ENCODE assay signal across 23 cellular contexts in the genomic region with DNA sequence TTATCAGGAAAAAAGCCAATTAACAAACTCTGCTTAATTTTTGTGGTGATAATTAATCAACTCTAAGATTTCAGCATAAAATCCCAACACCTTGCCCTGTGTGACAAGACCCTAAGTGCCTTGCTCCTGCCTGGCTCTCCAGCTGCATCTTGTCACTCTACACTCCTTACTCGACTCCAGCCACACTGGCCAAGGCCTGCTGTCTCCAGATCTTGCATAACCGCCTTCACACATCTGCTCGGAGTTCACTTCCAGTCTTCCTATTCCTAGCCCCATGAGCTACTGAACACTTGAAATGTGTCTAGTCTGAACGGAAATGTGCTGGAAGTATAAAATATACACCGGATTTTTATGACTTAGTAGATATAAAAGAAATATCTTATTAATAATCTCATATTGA.
DNase-seq lines count a peak whose midpoint lies in the region; ATAC-seq and TF ChIP-seq lines count a peak whose summit lies in the region.
"Had no signal": no experiment of that assay in that cellular context is flagged by ENCODE, and none has a peak within 500 bp of the region (broad histone marks: within the 10 kb centered on the region; RNA-seq: fewer than 3 reads in every experiment).

No MANE protein-coding gene starts in this region.

- no peak overlapping the region for H3K4ac ChIP-seq in IMR-90 (ENCODE audit: low read depth, low read length)

- H3K9me3 Mint-ChIP-seq in brain (peaks cover 0 to 4% (median 3%) of the 10 kb centered on the region in 5 experiments), WTC11 (peaks cover 14% of the 10 kb centered on the region)
- H3K9me3 Mint-ChIP-seq in CD8-positive, alpha-beta T cell: no peaks in the 10 kb centered on the region

- H3K9me3 ChIP-seq in IMR-90 (ENCODE audit: control insufficient read depth, insufficient read depth, low read length) (no peaks in the 10 kb centered on the region), gastrocnemius medialis (no peaks in the 10 kb centered on the region)
- no peaks in the 10 kb centered on the region for H3K9me3 ChIP-seq in CD8-positive, alpha-beta T cell (ENCODE audit: low read length)
- H3K9me3 ChIP-seq: body of pancreas, pancreas, Peyer's patch had no signal

- H3K4me1 Mint-ChIP-seq in brain: peaks cover 37% of the 10 kb centered on the region
- H3K4me1 Mint-ChIP-seq in CD8-positive, alpha-beta T cell (ENCODE audit: low read depth): peaks cover 34% of the 10 kb centered on the region
- peaks cover 38% of the 10 kb centered on the region for H3K4me1 Mint-ChIP-seq in WTC11

- H3K36me3 ChIP-seq in IMR-90 (ENCODE audit: control insufficient read depth, insufficient read depth, low read length) (peaks cover 12% of the 10 kb centered on the region), gastrocnemius medialis (peaks cover 0 to 23% of the 10 kb centered on the region in 2 donors)
- peaks cover 16% of the 10 kb centered on the region for H3K36me3 ChIP-seq in CD8-positive, alpha-beta T cell (ENCODE audit: insufficient read depth, low read length)

- in situ Hi-C loops in IMR-90 (cut with MboI; ENCODE audit: low sequenced_read_pairs) (loop anchor here (25.0 kb wide), 1 partner anchor 1397 kb away; no protein-coding TSS in a partner anchor), gastrocnemius medialis (cut with MboI; ENCODE audit: low sequenced_read_pairs in 4 of 4) (loop anchor here in 2 of 4 donors (25.0 kb wide), 4 partner anchors 578 to 1422 kb away; partner anchors contain the start of genes APC (in 1 of the 2), SLC25A46 (in 1 of the 2) and TMEM232 (in 1 of the 2))

- H3K4me1 ChIP-seq in IMR-90 (ENCODE audit: control insufficient read depth, insufficient read depth, low read length): no peaks in the 10 kb centered on the region; the same call in 1 of the 2 replicates
- H3K4me1 ChIP-seq in gastrocnemius medialis: peaks cover 14 to 23% of the 10 kb centered on the region in 2 donors
- peaks cover 20% of the 10 kb centered on the region for H3K4me1 ChIP-seq in CD8-positive, alpha-beta T cell (ENCODE audit: insufficient read depth, low read length)

- TF ChIP-seq POLR2A in IMR-90 (IDR thresholded peaks at IDR 0.05; ENCODE audit: low read depth, low read length): no peak
- no peak for TF ChIP-seq POLR2A in gastrocnemius medialis (IDR thresholded peaks at IDR 0.05)

- no TSS peak for BruUV-seq in IMR-90 (replicated peaks; lab: Mats Ljungman, UMichigan)

- no peak overlapping the region for H3K14ac ChIP-seq in IMR-90 (replicated peaks; ENCODE audit: low read depth, low read length)

- no peak for ATAC-seq in IMR-90 (ENCODE audit: low read depth)
- ATAC-seq in left ventricle myocardium superior: peak; percentile 75
- peak; percentile 29 to 37 for ATAC-seq in gastrocnemius medialis
- no peak for ATAC-seq in CD8-positive, alpha-beta T cell
- no peak for ATAC-seq in WTC11
- ATAC-seq: body of pancreas had no signal

- no peak overlapping the region for H3K23ac ChIP-seq in IMR-90 (ENCODE audit: low read depth, low read length)

- H3K27me3 ChIP-seq in IMR-90 (ENCODE audit: control insufficient read depth, insufficient read depth, low read length) (no peaks in the 10 kb centered on the region), gastrocnemius medialis (no peaks in the 10 kb centered on the region)
- no peaks in the 10 kb centered on the region for H3K27me3 ChIP-seq in CD8-positive, alpha-beta T cell (ENCODE audit: insufficient read depth, low read length)
- H3K27me3 ChIP-seq: body of pancreas, dorsolateral prefrontal cortex, pancreas, Peyer's patch had no signal

- no peak overlapping the region for H2BK20ac ChIP-seq in IMR-90 (ENCODE audit: low read depth, low read length)

- H3K4me3 Mint-ChIP-seq in brain (peak overlapping the region in 3 of 5 experiments; percentile 11 to 37 (median 14)), WTC11 (no peak overlapping the region)
- no peak overlapping the region for H3K4me3 Mint-ChIP-seq in CD8-positive, alpha-beta T cell

- no CpG with 5 or more reads among the region's 5 CpGs for WGBS in IMR-90 (ENCODE audit: extremely low coverage in 2 of 2, insufficient read length in 1 of 2), 2 experiments

- no peak overlapping the region for H3K18ac ChIP-seq in IMR-90 (ENCODE audit: low read depth, low read length)

- CTCF ChIA-PET in IMR-90 (lab: Yijun Ruan, JAX): no interaction called here
- CTCF ChIA-PET in CD8-positive, alpha-beta T cell (lab: Charles Lee): interaction anchor here (0.5 to 0.9 kb wide), 3 partner anchors 9 to 837 kb away, joined by 3 read pairs; no protein-coding TSS in a partner anchor
- CTCF ChIA-PET in WTC11 (lab: Charles Lee): interaction anchor here (0.6 to 2.3 kb wide), 3 partner anchors 261 to 613 kb away, joined by 3 to 6 read pairs (median 3); no protein-coding TSS in a partner anchor

- no peak overlapping the region for H2BK15ac ChIP-seq in IMR-90 (ENCODE audit: low read depth, low read length)

- H2BK5ac ChIP-seq in IMR-90 (ENCODE audit: low read depth, low read length, poor library complexity, severe bottlenecking): no peak overlapping the region

- no peak overlapping the region for H2BK120ac ChIP-seq in IMR-90 (ENCODE audit: low read depth, low read length)

- H3K27ac ChIP-seq in IMR-90 (ENCODE audit: insufficient read depth, low read length) (no peak overlapping the region), gastrocnemius medialis (peak overlapping the region in 2 of 4 donors; percentile 91 to 93)
- no peak overlapping the region for H3K27ac ChIP-seq in CD8-positive, alpha-beta T cell (ENCODE audit: low read depth, low read length)
- H3K27ac ChIP-seq: body of pancreas, HL-60, pancreas, Peyer's patch, skin epidermis had no signal

- H3K36me3 Mint-ChIP-seq in brain (peaks cover 25% of the 10 kb centered on the region), WTC11 (peaks cover 29% of the 10 kb centered on the region)
- peaks cover 34% of the 10 kb centered on the region for H3K36me3 Mint-ChIP-seq in CD8-positive, alpha-beta T cell

- H3K4me3 ChIP-seq in IMR-90 (ENCODE audit: insufficient read depth, low read depth, low read length) (no peak overlapping the region), gastrocnemius medialis (no peak overlapping the region)
- no peak overlapping the region for H3K4me3 ChIP-seq in CD8-positive, alpha-beta T cell (ENCODE audit: low read depth, low read length)
- H3K4me3 ChIP-seq: body of pancreas, pancreas, Peyer's patch had no signal

- H4K91ac ChIP-seq in IMR-90 (ENCODE audit: insufficient read depth, low read depth, low read length): no peak overlapping the region

- TF ChIP-seq RAD21 in IMR-90 (IDR thresholded peaks at IDR 0.05; ENCODE audit: low read length): no peak

- POLR2A ChIA-PET in IMR-90 (lab: Charles Lee; ENCODE audit: unreplicated experiment) (no interaction called here), WTC11 (lab: Charles Lee) (no interaction called here)
- POLR2A ChIA-PET in CD8-positive, alpha-beta T cell (lab: Charles Lee): interaction anchor here (2.1 kb wide), 1 partner anchor 402 kb away, joined by 6 read pairs; the partner anchor contains the start of gene NREP

- peaks cover 22 to 25% of the 10 kb centered on the region in 2 experiments; a peak in 3 of 4 replicates for H3K79me1 ChIP-seq in IMR-90 (ENCODE audit: low read depth in 1 of 2, low read length in 2 of 2)

- intact Hi-C loops in IMR-90 (cut with micrococcal nuclease) (no loop called here), left ventricle myocardium superior (cut with micrococcal nuclease) (no loop called here), gastrocnemius medialis (cut with DNase I; ENCODE audit: low total_unique reads) (no loop called here)
- intact Hi-C loops in CD8-positive, alpha-beta T cell (cut with DNase I, micrococcal nuclease): no loop called here

- no peak overlapping the region for H2AK5ac ChIP-seq in IMR-90 (ENCODE audit: low read depth, low read length)

- H3K9ac ChIP-seq in IMR-90 (ENCODE audit: low read depth, low read length): no peak overlapping the region

- no peak overlapping the region for H3K56ac ChIP-seq in IMR-90 (ENCODE audit: extremely low read depth, insufficient read depth, low read length)

- no peak overlapping the region for H4K5ac ChIP-seq in IMR-90 (ENCODE audit: low read depth, low read length)

- H4K20me1 ChIP-seq in IMR-90 (ENCODE audit: insufficient read depth, low read length): peaks cover 11% of the 10 kb centered on the region; the same call in 1 of the 2 replicates

- H3K4me2 ChIP-seq in IMR-90 (ENCODE audit: low read depth, low read length): no peak overlapping the region

- no peak overlapping the region for H2AK9ac ChIP-seq in IMR-90 (replicated peaks; ENCODE audit: low read depth, low read length, poor library complexity)

- peaks cover 19% of the 10 kb centered on the region for H3K27me3 Mint-ChIP-seq in brain
- H3K27me3 Mint-ChIP-seq in CD8-positive, alpha-beta T cell (ENCODE audit: low read depth): no peaks in the 10 kb centered on the region
- H3K27me3 Mint-ChIP-seq in WTC11 (ENCODE audit: low read depth): no peaks in the 10 kb centered on the region; the same call in 1 of the 2 replicates
- H3K27me3 Mint-ChIP-seq: activated naive CD8-positive, alpha-beta T cell had no signal

- peak overlapping the region; percentile 63 for H2AFZ ChIP-seq in IMR-90 (replicated peaks; ENCODE audit: low read length, poor library complexity)

- TF ChIP-seq CTCF in IMR-90 (conservative IDR thresholded peaks at IDR 0.05; ENCODE audit: low read depth, low read length): no peak
- TF ChIP-seq CTCF in brain (conservative IDR thresholded peaks at IDR 0.05): no peak
- no peak for TF ChIP-seq CTCF in gastrocnemius medialis (IDR thresholded peaks at IDR 0.05 in 4 of 5, conservative IDR thresholded peaks at IDR 0.05 in 1 of 5)
- TF ChIP-seq CTCF in CD8-positive, alpha-beta T cell (IDR thresholded peaks at IDR 0.05): no peak
- no peak for TF ChIP-seq CTCF in WTC11 (IDR thresholded peaks at IDR 0.05)

- peaks cover 5% of the 10 kb centered on the region; the same call in 1 of the 2 replicates for H3K9me1 ChIP-seq in IMR-90 (ENCODE audit: insufficient read depth, low read length)

- H4K8ac ChIP-seq in IMR-90 (ENCODE audit: low read depth in 2 of 2, low read length in 2 of 2): no peak overlapping the region

- DNase-seq in IMR-90 (peak; percentile 27), left ventricle myocardium superior (peak; percentile 64), gastrocnemius medialis (peak; percentile 19 to 56), COR-L47 (lab: John Stamatoyannopoulos, UW) (no peak), WTC11 (ENCODE audit: low spot score) (no peak)
- DNase-seq in CD8-positive, alpha-beta T cell: no peak
- DNase-seq: activated CD4-positive, alpha-beta T cell treated with anti-CD3 and anti-CD28 coated beads, Interleukin-2, amount 50 U/mL, for 4 hours; activated T-cell treated with anti-CD3 and anti-CD28 coated beads, Interleukin-2, amount 50 U/mL, for 48 hours; C1 segment of cervical spinal cord; DMS79 treated with DMSO at 0.1 percent for 48 hours; dorsolateral prefrontal cortex; erythroblast; H7; hypothalamus; NCI-H1105 treated with DMSO at 0.1 percent for 48 hours; pancreas; stimulated activated CD4-positive, alpha-beta T cell treated with anti-CD3 and anti-CD28 coated beads, Interleukin-4, amount 100 ng/mL, for 1 hour had no signal

- dilution Hi-C loops in IMR-90 (cut with HindIII; ENCODE audit: low sequenced_read_pairs, unreplicated experiment): no loop called here

- H3K27ac Mint-ChIP-seq in brain (peak overlapping the region in 1 of 5 experiments; percentile 61), WTC11 (no peak overlapping the region)
- H3K27ac Mint-ChIP-seq in CD8-positive, alpha-beta T cell: no peak overlapping the region
- H3K27ac Mint-ChIP-seq: activated naive CD8-positive, alpha-beta T cell had no signal

TF ChIP-seq in WTC11, 78 proteins besides CTCF, POLR2A, EP300 and RAD21 (continues in another document):
- TF ChIP-seq ZNF263 (CRISPR knock-in tag; IDR thresholded peaks at IDR 0.05; ENCODE audit: low read depth): no peak

Comparison
In these comparisons a context has a peak if more than half of its experiments do, and no peak if none do; other contexts are left out.
1. ATAC-seq: peak in left ventricle myocardium superior (single experiment) and gastrocnemius medialis (2 of 2); none in IMR-90 (single experiment), CD8-positive, alpha-beta T cell (single experiment) and WTC11 (single experiment).
2. DNase-seq: peak in IMR-90 (single experiment), left ventricle myocardium superior (single experiment) and gastrocnemius medialis (2 of 2); none in COR-L47 (single experiment), CD8-positive, alpha-beta T cell (0 of 7) and WTC11 (single experiment).
3. H3K4me3 Mint-ChIP-seq: peak in brain (3 of 5); none in CD8-positive, alpha-beta T cell (single experiment) and WTC11 (single experiment).